ENCODE assay signal across 1 cellular context in the genomic region with DNA sequence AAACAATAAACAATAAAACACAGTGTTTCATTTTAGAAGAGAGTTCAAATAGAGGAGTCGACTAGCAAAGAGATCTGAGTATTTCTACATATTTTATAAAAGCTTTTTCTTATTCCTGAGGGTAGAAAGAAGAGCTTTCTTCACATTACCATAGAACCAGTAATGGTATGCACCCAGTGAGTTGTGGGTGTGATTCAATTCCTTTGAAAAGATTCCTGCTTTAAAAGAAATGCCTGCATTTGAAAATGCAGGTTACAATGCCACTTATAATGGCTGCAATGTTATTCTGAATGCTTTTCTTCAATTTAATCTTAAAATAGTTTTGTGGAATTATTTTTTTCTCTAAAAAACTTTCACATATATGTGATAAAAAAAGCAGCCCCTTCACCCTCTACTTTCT.
TF ChIP-seq lines count a peak whose summit lies in the region.

No MANE protein-coding gene starts in this region.

TF ChIP-seq in GM23338, 12 proteins besides CTCF, POLR2A, EP300 and RAD21 (continued from another document):
- TF ChIP-seq, protein P1, sequence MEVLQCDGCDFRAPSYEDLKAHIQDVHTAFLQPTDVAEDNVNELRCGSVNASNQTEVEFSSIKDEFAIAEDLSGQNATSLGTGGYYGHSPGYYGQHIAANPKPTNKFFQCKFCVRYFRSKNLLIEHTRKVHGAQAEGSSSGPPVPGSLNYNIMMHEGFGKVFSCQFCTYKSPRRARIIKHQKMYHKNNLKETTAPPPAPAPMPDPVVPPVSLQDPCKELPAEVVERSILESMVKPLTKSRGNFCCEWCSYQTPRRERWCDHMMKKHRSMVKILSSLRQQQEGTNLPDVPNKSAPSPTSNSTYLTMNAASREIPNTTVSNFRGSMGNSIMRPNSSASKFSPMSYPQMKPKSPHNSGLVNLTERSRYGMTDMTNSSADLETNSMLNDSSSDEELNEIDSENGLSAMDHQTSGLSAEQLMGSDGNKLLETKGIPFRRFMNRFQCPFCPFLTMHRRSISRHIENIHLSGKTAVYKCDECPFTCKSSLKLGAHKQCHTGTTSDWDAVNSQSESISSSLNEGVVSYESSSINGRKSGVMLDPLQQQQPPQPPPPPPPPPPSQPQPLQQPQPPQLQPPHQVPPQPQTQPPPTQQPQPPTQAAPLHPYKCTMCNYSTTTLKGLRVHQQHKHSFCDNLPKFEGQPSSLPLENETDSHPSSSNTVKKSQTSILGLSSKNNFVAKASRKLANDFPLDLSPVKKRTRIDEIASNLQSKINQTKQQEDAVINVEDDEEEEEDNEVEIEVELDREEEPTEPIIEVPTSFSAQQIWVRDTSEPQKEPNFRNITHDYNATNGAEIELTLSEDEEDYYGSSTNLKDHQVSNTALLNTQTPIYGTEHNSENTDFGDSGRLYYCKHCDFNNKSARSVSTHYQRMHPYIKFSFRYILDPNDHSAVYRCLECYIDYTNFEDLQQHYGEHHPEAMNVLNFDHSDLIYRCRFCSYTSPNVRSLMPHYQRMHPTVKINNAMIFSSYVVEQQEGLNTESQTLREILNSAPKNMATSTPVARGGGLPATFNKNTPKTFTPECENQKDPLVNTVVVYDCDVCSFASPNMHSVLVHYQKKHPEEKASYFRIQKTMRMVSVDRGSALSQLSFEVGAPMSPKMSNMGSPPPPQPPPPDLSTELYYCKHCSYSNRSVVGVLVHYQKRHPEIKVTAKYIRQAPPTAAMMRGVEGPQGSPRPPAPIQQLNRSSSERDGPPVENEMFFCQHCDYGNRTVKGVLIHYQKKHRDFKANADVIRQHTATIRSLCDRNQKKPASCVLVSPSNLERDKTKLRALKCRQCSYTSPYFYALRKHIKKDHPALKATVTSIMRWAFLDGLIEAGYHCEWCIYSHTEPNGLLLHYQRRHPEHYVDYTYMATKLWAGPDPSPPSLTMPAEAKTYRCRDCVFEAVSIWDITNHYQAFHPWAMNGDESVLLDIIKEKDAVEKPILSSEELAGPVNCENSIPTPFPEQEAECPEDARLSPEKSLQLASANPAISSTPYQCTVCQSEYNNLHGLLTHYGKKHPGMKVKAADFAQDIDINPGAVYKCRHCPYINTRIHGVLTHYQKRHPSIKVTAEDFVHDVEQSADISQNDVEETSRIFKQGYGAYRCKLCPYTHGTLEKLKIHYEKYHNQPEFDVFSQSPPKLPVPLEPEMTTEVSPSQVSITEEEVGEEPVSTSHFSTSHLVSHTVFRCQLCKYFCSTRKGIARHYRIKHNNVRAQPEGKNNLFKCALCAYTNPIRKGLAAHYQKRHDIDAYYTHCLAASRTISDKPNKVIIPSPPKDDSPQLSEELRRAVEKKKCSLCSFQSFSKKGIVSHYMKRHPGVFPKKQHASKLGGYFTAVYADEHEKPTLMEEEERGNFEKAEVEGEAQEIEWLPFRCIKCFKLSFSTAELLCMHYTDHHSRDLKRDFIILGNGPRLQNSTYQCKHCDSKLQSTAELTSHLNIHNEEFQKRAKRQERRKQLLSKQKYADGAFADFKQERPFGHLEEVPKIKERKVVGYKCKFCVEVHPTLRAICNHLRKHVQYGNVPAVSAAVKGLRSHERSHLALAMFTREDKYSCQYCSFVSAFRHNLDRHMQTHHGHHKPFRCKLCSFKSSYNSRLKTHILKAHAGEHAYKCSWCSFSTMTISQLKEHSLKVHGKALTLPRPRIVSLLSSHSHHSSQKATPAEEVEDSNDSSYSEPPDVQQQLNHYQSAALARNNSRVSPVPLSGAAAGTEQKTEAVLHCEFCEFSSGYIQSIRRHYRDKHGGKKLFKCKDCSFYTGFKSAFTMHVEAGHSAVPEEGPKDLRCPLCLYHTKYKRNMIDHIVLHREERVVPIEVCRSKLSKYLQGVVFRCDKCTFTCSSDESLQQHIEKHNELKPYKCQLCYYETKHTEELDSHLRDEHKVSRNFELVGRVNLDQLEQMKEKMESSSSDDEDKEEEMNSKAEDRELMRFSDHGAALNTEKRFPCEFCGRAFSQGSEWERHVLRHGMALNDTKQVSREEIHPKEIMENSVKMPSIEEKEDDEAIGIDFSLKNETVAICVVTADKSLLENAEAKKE (CRISPR knock-in tag; IDR thresholded peaks at IDR 0.05) = no peak
- TF ChIP-seq, protein P2, sequence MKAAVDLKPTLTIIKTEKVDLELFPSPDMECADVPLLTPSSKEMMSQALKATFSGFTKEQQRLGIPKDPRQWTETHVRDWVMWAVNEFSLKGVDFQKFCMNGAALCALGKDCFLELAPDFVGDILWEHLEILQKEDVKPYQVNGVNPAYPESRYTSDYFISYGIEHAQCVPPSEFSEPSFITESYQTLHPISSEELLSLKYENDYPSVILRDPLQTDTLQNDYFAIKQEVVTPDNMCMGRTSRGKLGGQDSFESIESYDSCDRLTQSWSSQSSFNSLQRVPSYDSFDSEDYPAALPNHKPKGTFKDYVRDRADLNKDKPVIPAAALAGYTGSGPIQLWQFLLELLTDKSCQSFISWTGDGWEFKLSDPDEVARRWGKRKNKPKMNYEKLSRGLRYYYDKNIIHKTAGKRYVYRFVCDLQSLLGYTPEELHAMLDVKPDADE (IDR thresholded peaks at IDR 0.05) = no peak
